8 cellular contexts compared by ENCODE assay signal in genomic region chr2:54206596-54206995, GRCh38. TPM values are rescaled to one million over a fixed set of nuclear protein-coding genes. Genes with fewer than 3 reads are reported as not detected.
DNase-seq lines count a peak whose midpoint lies in the region; ATAC-seq, FAIRE-seq and TF ChIP-seq lines count a peak whose summit lies in the region.

No MANE protein-coding gene starts in this region.

- FAIRE-seq in A204.1 (lab: Jason Lieb, UNC) (peak; percentile 93), GM12892 (lab: Jason Lieb, UNC) (no peak)

- DNase-seq in NCI-H1092 (lab: John Stamatoyannopoulos, UW), result peak; percentile 10
- DNase-seq in body of pancreas, result no peak
- no peak for DNase-seq in COLO668 (lab: John Stamatoyannopoulos, UW; ENCODE audit: unreplicated experiment)
- DNase-seq in posterior vena cava (ENCODE audit: low spot score), result no peak
- no peak for DNase-seq in GM12892 (ENCODE audit: insufficient read length)

- ATAC-seq in body of pancreas, result peak; percentile 48

- TF ChIP-seq POLR2A in body of pancreas (IDR thresholded peaks at IDR 0.05) (no peak), GM12892 (IDR thresholded peaks at IDR 0.05; ENCODE audit: low read depth, low read length) (no peak)

- TF ChIP-seq CTCF in GM12874 (IDR thresholded peaks at IDR 0.05; ENCODE audit: insufficient read depth, low read depth, low read length) (peak; percentile 26; the same call in 1 of the 2 replicates), body of pancreas (IDR thresholded peaks at IDR 0.05) (peak in 6 of 7 experiments; percentile 50 to 72 (median 60)), liver (IDR thresholded peaks at IDR 0.05; ENCODE audit: low read depth, low read length, missing input control) (peak; percentile 43)

- H3K27me3 ChIP-seq in body of pancreas (no peaks in the 10 kb centered on the region), liver (ENCODE audit: control insufficient read depth in 4 of 4, insufficient read depth in 4 of 4, low read length in 3 of 4) (no peaks in the 10 kb centered on the region)

- WGBS in body of pancreas, 2 donors, result 20 to 31% methylated on average over 2 of the region's 2 CpGs
- 59% methylated on average over 2 of the region's 2 CpGs for WGBS in liver

- H3K36me3 ChIP-seq in body of pancreas (replicated peaks in 1 of 2; ENCODE audit: insufficient read depth in 1 of 2, low read depth in 2 of 2) (no peaks in the 10 kb centered on the region), liver (ENCODE audit: control insufficient read depth in 4 of 4, insufficient read depth in 3 of 4, low read depth in 1 of 4, low read length in 3 of 4) (no peaks in the 10 kb centered on the region)

- H3K4me1 ChIP-seq in body of pancreas (peaks cover 3% of the 10 kb centered on the region), liver (ENCODE audit: control insufficient read depth in 4 of 4, insufficient read depth in 4 of 4, low read length in 3 of 4) (peaks cover 0 to 11% (median 4%) of the 10 kb centered on the region in 4 donors)

- intact Hi-C loops in body of pancreas (cut with DNase I) (no loop called here), posterior vena cava (cut with DNase I) (no loop called here)

- H3K4me3 ChIP-seq in body of pancreas (no peak overlapping the region), liver (ENCODE audit: low read depth in 1 of 3, low read length in 3 of 3) (no peak overlapping the region)

- TF ChIP-seq RAD21 in liver (IDR thresholded peaks at IDR 0.05), result peak; percentile 73

- H3K9me3 ChIP-seq in body of pancreas, result no peaks in the 10 kb centered on the region
- no peaks in the 10 kb centered on the region for H3K9me3 ChIP-seq in liver (ENCODE audit: control insufficient read depth in 4 of 4, low read length in 3 of 4)

- H3K9ac ChIP-seq in liver (ENCODE audit: low read depth in 1 of 2, low read length in 2 of 2), result no peak overlapping the region

- no peak overlapping the region for H3K27ac ChIP-seq in body of pancreas
- H3K27ac ChIP-seq in liver (ENCODE audit: low read depth in 1 of 2, low read length in 2 of 2), result no peak overlapping the region

TF ChIP-seq in liver, 16 proteins besides CTCF, POLR2A, EP300 and RAD21:
- TF ChIP-seq GABPA (IDR thresholded peaks at IDR 0.05 in 1 of 2, conservative IDR thresholded peaks at IDR 0.05 in 1 of 2), result no peak
- TF ChIP-seq FOXA2 (IDR thresholded peaks at IDR 0.05), result no peak
- TF ChIP-seq RXRA (IDR thresholded peaks at IDR 0.05), result no peak
- TF ChIP-seq SP1 (IDR thresholded peaks at IDR 0.05), result no peak
- no peak for TF ChIP-seq NR2F2 (IDR thresholded peaks at IDR 0.05)
- TF ChIP-seq, protein P1, sequence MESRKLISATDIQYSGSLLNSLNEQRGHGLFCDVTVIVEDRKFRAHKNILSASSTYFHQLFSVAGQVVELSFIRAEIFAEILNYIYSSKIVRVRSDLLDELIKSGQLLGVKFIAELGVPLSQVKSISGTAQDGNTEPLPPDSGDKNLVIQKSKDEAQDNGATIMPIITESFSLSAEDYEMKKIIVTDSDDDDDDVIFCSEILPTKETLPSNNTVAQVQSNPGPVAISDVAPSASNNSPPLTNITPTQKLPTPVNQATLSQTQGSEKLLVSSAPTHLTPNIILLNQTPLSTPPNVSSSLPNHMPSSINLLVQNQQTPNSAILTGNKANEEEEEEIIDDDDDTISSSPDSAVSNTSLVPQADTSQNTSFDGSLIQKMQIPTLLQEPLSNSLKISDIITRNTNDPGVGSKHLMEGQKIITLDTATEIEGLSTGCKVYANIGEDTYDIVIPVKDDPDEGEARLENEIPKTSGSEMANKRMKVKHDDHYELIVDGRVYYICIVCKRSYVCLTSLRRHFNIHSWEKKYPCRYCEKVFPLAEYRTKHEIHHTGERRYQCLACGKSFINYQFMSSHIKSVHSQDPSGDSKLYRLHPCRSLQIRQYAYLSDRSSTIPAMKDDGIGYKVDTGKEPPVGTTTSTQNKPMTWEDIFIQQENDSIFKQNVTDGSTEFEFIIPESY (IDR thresholded peaks at IDR 0.05), result no peak
- TF ChIP-seq, protein P2, sequence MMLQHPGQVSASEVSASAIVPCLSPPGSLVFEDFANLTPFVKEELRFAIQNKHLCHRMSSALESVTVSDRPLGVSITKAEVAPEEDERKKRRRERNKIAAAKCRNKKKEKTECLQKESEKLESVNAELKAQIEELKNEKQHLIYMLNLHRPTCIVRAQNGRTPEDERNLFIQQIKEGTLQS (IDR thresholded peaks at IDR 0.05), result no peak
- TF ChIP-seq EGR1 (IDR thresholded peaks at IDR 0.05; ENCODE audit: low read depth in 2 of 2), result no peak
- TF ChIP-seq YY1 (IDR thresholded peaks at IDR 0.05), result no peak
- no peak for TF ChIP-seq JUND (IDR thresholded peaks at IDR 0.05)
- TF ChIP-seq HNF4G (IDR thresholded peaks at IDR 0.05), result no peak
- no peak for TF ChIP-seq HNF4A (conservative IDR thresholded peaks at IDR 0.05)
- TF ChIP-seq FOXA1 (IDR thresholded peaks at IDR 0.05), result no peak
- TF ChIP-seq TAF1 (conservative IDR thresholded peaks at IDR 0.05), result no peak
- TF ChIP-seq, protein P3, sequence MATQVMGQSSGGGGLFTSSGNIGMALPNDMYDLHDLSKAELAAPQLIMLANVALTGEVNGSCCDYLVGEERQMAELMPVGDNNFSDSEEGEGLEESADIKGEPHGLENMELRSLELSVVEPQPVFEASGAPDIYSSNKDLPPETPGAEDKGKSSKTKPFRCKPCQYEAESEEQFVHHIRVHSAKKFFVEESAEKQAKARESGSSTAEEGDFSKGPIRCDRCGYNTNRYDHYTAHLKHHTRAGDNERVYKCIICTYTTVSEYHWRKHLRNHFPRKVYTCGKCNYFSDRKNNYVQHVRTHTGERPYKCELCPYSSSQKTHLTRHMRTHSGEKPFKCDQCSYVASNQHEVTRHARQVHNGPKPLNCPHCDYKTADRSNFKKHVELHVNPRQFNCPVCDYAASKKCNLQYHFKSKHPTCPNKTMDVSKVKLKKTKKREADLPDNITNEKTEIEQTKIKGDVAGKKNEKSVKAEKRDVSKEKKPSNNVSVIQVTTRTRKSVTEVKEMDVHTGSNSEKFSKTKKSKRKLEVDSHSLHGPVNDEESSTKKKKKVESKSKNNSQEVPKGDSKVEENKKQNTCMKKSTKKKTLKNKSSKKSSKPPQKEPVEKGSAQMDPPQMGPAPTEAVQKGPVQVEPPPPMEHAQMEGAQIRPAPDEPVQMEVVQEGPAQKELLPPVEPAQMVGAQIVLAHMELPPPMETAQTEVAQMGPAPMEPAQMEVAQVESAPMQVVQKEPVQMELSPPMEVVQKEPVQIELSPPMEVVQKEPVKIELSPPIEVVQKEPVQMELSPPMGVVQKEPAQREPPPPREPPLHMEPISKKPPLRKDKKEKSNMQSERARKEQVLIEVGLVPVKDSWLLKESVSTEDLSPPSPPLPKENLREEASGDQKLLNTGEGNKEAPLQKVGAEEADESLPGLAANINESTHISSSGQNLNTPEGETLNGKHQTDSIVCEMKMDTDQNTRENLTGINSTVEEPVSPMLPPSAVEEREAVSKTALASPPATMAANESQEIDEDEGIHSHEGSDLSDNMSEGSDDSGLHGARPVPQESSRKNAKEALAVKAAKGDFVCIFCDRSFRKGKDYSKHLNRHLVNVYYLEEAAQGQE (IDR thresholded peaks at IDR 0.05), result no peak
- TF ChIP-seq, protein P4, sequence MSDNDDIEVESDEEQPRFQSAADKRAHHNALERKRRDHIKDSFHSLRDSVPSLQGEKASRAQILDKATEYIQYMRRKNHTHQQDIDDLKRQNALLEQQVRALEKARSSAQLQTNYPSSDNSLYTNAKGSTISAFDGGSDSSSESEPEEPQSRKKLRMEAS (IDR thresholded peaks at IDR 0.05), result no peak

RNA-seq across cellular contexts. Expression of gene TSPYL6, which starts 49.4 kb away (rescaled TPM):
- total RNA-seq in body of pancreas, result not detected
- under 1 TPM in 1 of 2 donors, not detected in 1; under 0.01 TPM for total RNA-seq in liver
- polyA plus RNA-seq in liver, result under 1 TPM in 1 of 2 donors, not detected in 1; 0.04 TPM
- total RNA-seq in posterior vena cava, result not detected
- not detected for polyA plus RNA-seq in GM12892 (2012; ENCODE audit: missing spikeins)
